9 cellular contexts compared by ENCODE assay signal in the genomic region with DNA sequence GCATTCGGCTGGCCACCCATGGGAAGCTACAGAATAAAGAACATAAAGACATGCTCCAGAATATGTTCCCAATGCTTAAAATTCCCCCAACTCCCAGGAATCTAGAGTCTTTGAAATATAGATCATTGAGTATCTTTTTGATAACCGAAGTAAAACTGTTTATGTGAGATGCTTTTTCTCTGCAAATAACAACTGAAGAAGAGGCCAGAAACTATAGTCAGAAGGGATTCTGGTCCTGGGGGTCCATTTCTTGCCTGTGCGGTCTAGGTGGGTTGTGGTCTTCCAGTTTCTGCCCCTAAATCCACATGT. TPM values are rescaled to one million over a fixed set of nuclear protein-coding genes. Genes with fewer than 3 reads are reported as not detected.
DNase-seq lines count a peak whose midpoint lies in the region; ATAC-seq, FAIRE-seq and TF ChIP-seq lines count a peak whose summit lies in the region.
"Had no signal": no experiment of that assay in that cellular context is flagged by ENCODE, and none has a peak within 500 bp of the region (broad histone marks: within the 10 kb centered on the region; RNA-seq: fewer than 3 reads in every experiment).

No MANE protein-coding gene starts in this region.

- H3K9me3 ChIP-seq in HepG2 (ENCODE audit: low read length) (no peaks in the 10 kb centered on the region), right lobe of liver (no peaks in the 10 kb centered on the region), PC-3 (ENCODE audit: low read length) (no peaks in the 10 kb centered on the region)
- H3K9me3 ChIP-seq: BLaER1 treated with 17β-estradiol and CSF1 and Interleukin-3, amounts not matched to agents 10 nM and 100 nM had no signal

- H2AFZ ChIP-seq in HepG2 (ENCODE audit: low read length), result peak overlapping the region; percentile 33
- H2AFZ ChIP-seq in PC-3 (ENCODE audit: low read length), result peak overlapping the region; percentile 70

- no TSS peak for BruUV-seq in HepG2 (replicated peaks; lab: Mats Ljungman, UMichigan)
- BruUV-seq in PC-3 (replicated peaks; lab: Mats Ljungman, UMichigan), result no TSS peak

- DNase-seq in HepG2 (ENCODE audit: low spot score) (no peak), right lobe of liver (no peak), PC-3 (no peak), nephron progenitor cell (no peak), omental fat pad (ENCODE audit: low spot score) (no peak), GM10266 (ENCODE audit: extremely low spot score) (no peak)
- DNase-seq in activated naive CD4-positive, alpha-beta T cell treated with anti-CD3 and anti-CD28 coated beads, Interleukin-2, amount 10 ng/mL, durations not matched to agents 7 days and 5 days, result no peak
- no peak for DNase-seq in activated CD8-positive, alpha-beta memory T cell treated with anti-CD3 and anti-CD28 coated beads, Interleukin-2, amount 10 ng/mL, durations not matched to agents 7 days and 5 days

- FAIRE-seq in HepG2 (lab: Jason Lieb, UNC), result no peak

- no peaks in the 10 kb centered on the region for H3K36me3 ChIP-seq in HepG2 (replicated peaks in 1 of 2; ENCODE audit: control insufficient read depth in 1 of 2, insufficient read depth in 2 of 2, low read length in 2 of 2)
- no peaks in the 10 kb centered on the region for H3K36me3 ChIP-seq in right lobe of liver
- H3K36me3 ChIP-seq in PC-3 (ENCODE audit: low read depth, low read length), result no peaks in the 10 kb centered on the region
- H3K36me3 ChIP-seq: BLaER1 treated with 17β-estradiol and CSF1 and Interleukin-3, amounts not matched to agents 10 nM and 100 nM had no signal

- no peak for TF ChIP-seq RAD21 in HepG2 (CRISPR knock-in tag; IDR thresholded peaks at IDR 0.05)

- H3K27ac Mint-ChIP-seq in nephron progenitor cell, result no peak overlapping the region
- H3K27ac Mint-ChIP-seq in activated naive CD4-positive, alpha-beta T cell treated with anti-CD3 and anti-CD28 coated beads, Interleukin-2, amount 10 ng/mL, durations not matched to agents 7 days and 5 days, result no peak overlapping the region
- H3K27ac Mint-ChIP-seq in activated CD8-positive, alpha-beta memory T cell treated with anti-CD3 and anti-CD28 coated beads, Interleukin-2, amount 10 ng/mL, durations not matched to agents 7 days and 5 days, result no peak overlapping the region

- H3K4me1 Mint-ChIP-seq in nephron progenitor cell, result peaks cover 14% of the 10 kb centered on the region
- H3K4me1 Mint-ChIP-seq in activated naive CD4-positive, alpha-beta T cell treated with anti-CD3 and anti-CD28 coated beads, Interleukin-2, amount 10 ng/mL, durations not matched to agents 7 days and 5 days, result peaks cover 19% of the 10 kb centered on the region
- peaks cover 9% of the 10 kb centered on the region for H3K4me1 Mint-ChIP-seq in activated CD8-positive, alpha-beta memory T cell treated with anti-CD3 and anti-CD28 coated beads, Interleukin-2, amount 10 ng/mL, durations not matched to agents 7 days and 5 days

- intact Hi-C loops in HepG2 (cut with micrococcal nuclease; ENCODE audit: unreplicated experiment), result loop anchor here (1.0 to 10.0 kb wide), 2 partner anchors 210 to 289 kb away; partner anchors contain the start of gene KCNF1
- intact Hi-C loops in right lobe of liver (cut with DNase I), result loop anchor here (5.0 kb wide), 1 partner anchor 287 kb away; no protein-coding TSS in a partner anchor
- intact Hi-C loops in PC-3 (cut with micrococcal nuclease), result loop anchor here (1.0 to 2.0 kb wide), 2 partner anchors 214 to 289 kb away; partner anchors contain the start of gene KCNF1

- no peak overlapping the region for H3K9ac ChIP-seq in HepG2 (ENCODE audit: insufficient read depth, low read depth, low read length)
- H3K9ac ChIP-seq in PC-3 (ENCODE audit: low read length), result no peak overlapping the region
- H3K9ac ChIP-seq: BLaER1 treated with 17β-estradiol and CSF1 and Interleukin-3, amounts not matched to agents 10 nM and 100 nM had no signal

- H3K4me3 Mint-ChIP-seq in nephron progenitor cell, result no peak overlapping the region
- H3K4me3 Mint-ChIP-seq in activated naive CD4-positive, alpha-beta T cell treated with anti-CD3 and anti-CD28 coated beads, Interleukin-2, amount 10 ng/mL, durations not matched to agents 7 days and 5 days, result no peak overlapping the region
- no peak overlapping the region for H3K4me3 Mint-ChIP-seq in activated CD8-positive, alpha-beta memory T cell treated with anti-CD3 and anti-CD28 coated beads, Interleukin-2, amount 10 ng/mL, durations not matched to agents 7 days and 5 days

- H3K9me3 Mint-ChIP-seq in nephron progenitor cell, result no peaks in the 10 kb centered on the region
- no peaks in the 10 kb centered on the region for H3K9me3 Mint-ChIP-seq in activated naive CD4-positive, alpha-beta T cell treated with anti-CD3 and anti-CD28 coated beads, Interleukin-2, amount 10 ng/mL, durations not matched to agents 7 days and 5 days
- H3K9me3 Mint-ChIP-seq in activated CD8-positive, alpha-beta memory T cell treated with anti-CD3 and anti-CD28 coated beads, Interleukin-2, amount 10 ng/mL, durations not matched to agents 7 days and 5 days (ENCODE audit: low read depth), result no peaks in the 10 kb centered on the region

- 30% methylated on average over 3 of the region's 3 CpGs for WGBS in HepG2 (ENCODE audit: low lambda C conversion rate)
- 49% methylated on average over 3 of the region's 3 CpGs for WGBS in right lobe of liver (ENCODE audit: insufficient coverage, low coverage, low lambda C conversion rate, missing lambda C conversion rate)

- H3K4me1 ChIP-seq in HepG2 (ENCODE audit: insufficient read depth, low read length) (peaks cover 20% of the 10 kb centered on the region), right lobe of liver (peaks cover 0 to 3% (median under 1%) of the 10 kb centered on the region in 4 donors), PC-3 (ENCODE audit: insufficient read depth, low read length) (peaks cover 13% of the 10 kb centered on the region)

- peaks cover 46% of the 10 kb centered on the region for H3K27me3 Mint-ChIP-seq in nephron progenitor cell (ENCODE audit: low read depth, poor library complexity)
- H3K27me3 Mint-ChIP-seq in activated naive CD4-positive, alpha-beta T cell treated with anti-CD3 and anti-CD28 coated beads, Interleukin-2, amount 10 ng/mL, durations not matched to agents 7 days and 5 days, result peaks cover 44% of the 10 kb centered on the region
- H3K27me3 Mint-ChIP-seq in activated CD8-positive, alpha-beta memory T cell treated with anti-CD3 and anti-CD28 coated beads, Interleukin-2, amount 10 ng/mL, durations not matched to agents 7 days and 5 days, result peaks cover 21% of the 10 kb centered on the region

- H4K20me1 ChIP-seq in HepG2 (ENCODE audit: insufficient read depth, low read length) (no peaks in the 10 kb centered on the region), PC-3 (ENCODE audit: low read length) (no peaks in the 10 kb centered on the region)

- POLR2A ChIA-PET in HepG2 (lab: Yijun Ruan, JAX), result no interaction called here
- POLR2A ChIA-PET in PC-3 (lab: Charles Lee; ENCODE audit: unreplicated experiment), result no interaction called here

- H3K27me3 ChIP-seq in HepG2 (ENCODE audit: control insufficient read depth in 1 of 2, insufficient read depth in 2 of 2, low read length in 2 of 2) (peaks cover 20 to 67% of the 10 kb centered on the region in 2 experiments), right lobe of liver (no peaks in the 10 kb centered on the region), PC-3 (ENCODE audit: low read length) (no peaks in the 10 kb centered on the region)
- H3K27me3 ChIP-seq: BLaER1 treated with 17β-estradiol and CSF1 and Interleukin-3, amounts not matched to agents 10 nM and 100 nM had no signal

- H3K4me3 ChIP-seq in HepG2 (replicated peaks in 1 of 3; ENCODE audit: insufficient read depth in 1 of 3, low read depth in 2 of 3, low read length in 3 of 3) (peak overlapping the region in 1 of 3 experiments; percentile 0; a peak in 1 of 6 replicates), right lobe of liver (no peak overlapping the region), PC-3 (ENCODE audit: low read length) (no peak overlapping the region)
- H3K4me3 ChIP-seq: BLaER1 treated with 17β-estradiol and CSF1 and Interleukin-3, amounts not matched to agents 10 nM and 100 nM had no signal

- no peak overlapping the region for H3K27ac ChIP-seq in HepG2 (ENCODE audit: extremely low read length, insufficient read depth, low read length)
- H3K27ac ChIP-seq in right lobe of liver, result no peak overlapping the region
- H3K27ac ChIP-seq in PC-3 (ENCODE audit: low read length), result no peak overlapping the region
- H3K27ac ChIP-seq: BLaER1 treated with 17β-estradiol and CSF1 and Interleukin-3, amounts not matched to agents 10 nM and 100 nM had no signal

- H3K4me2 ChIP-seq in HepG2 (ENCODE audit: low read depth, low read length) (peak overlapping the region; percentile 31), PC-3 (ENCODE audit: low read length) (0 out of 2 replicates have a peak overlapping the region, but pooled peaks have one; percentile 58)
- H3K4me2 ChIP-seq: BLaER1 treated with 17β-estradiol and CSF1 and Interleukin-3, amounts not matched to agents 10 nM and 100 nM had no signal

- TF ChIP-seq CTCF in HepG2 (CRISPR knock-in tag; IDR thresholded peaks at IDR 0.05) (no peak), right lobe of liver (IDR thresholded peaks at IDR 0.05) (no peak), PC-3 (conservative IDR thresholded peaks at IDR 0.05; ENCODE audit: low read depth, low read length) (no peak), nephron progenitor cell (IDR thresholded peaks at IDR 0.05) (peak; percentile 19), omental fat pad (IDR thresholded peaks at IDR 0.05) (no peak), GM10266 (IDR thresholded peaks at IDR 0.05; ENCODE audit: control insufficient read depth, insufficient read depth, low read depth, missing control alignments) (no peak)

- no peaks in the 10 kb centered on the region for H3K36me3 Mint-ChIP-seq in nephron progenitor cell (ENCODE audit: low read depth)
- H3K36me3 Mint-ChIP-seq in activated naive CD4-positive, alpha-beta T cell treated with anti-CD3 and anti-CD28 coated beads, Interleukin-2, amount 10 ng/mL, durations not matched to agents 7 days and 5 days, result no peaks in the 10 kb centered on the region
- no peaks in the 10 kb centered on the region for H3K36me3 Mint-ChIP-seq in activated CD8-positive, alpha-beta memory T cell treated with anti-CD3 and anti-CD28 coated beads, Interleukin-2, amount 10 ng/mL, durations not matched to agents 7 days and 5 days

- ATAC-seq in HepG2, result no peak
- ATAC-seq in right lobe of liver, result no peak
- no peak for ATAC-seq in PC-3
- no peak for ATAC-seq in omental fat pad (ENCODE audit: low FRiP score)
- ATAC-seq in activated CD8-positive, alpha-beta memory T cell treated with anti-CD3 and anti-CD28 coated beads, Interleukin-2, amount 10 ng/mL, durations not matched to agents 7 days and 5 days, result no peak

- H3K79me2 ChIP-seq in HepG2 (ENCODE audit: insufficient read depth, low read length) (no peaks in the 10 kb centered on the region), PC-3 (ENCODE audit: low read length) (no peaks in the 10 kb centered on the region)

- TF ChIP-seq EP300 in HepG2 (IDR thresholded peaks at IDR 0.05; ENCODE audit: low read depth in 2 of 2, low read length in 2 of 2) (no peak), HepG2 (CRISPR knock-in tag; IDR thresholded peaks at IDR 0.05; ENCODE audit: borderline replicate concordance) (no peak)

- CTCF ChIA-PET in HepG2 (lab: Yijun Ruan, JAX; ENCODE audit: low intra/inter-chr PET ratio, low total read pairs) (interaction anchor here (1.6 to 3.7 kb wide), 2 partner anchors 224 to 291 kb away, joined by 6 to 66 read pairs; no protein-coding TSS in a partner anchor), PC-3 (lab: Charles Lee) (interaction anchor here (1.0 to 2.0 kb wide), 4 partner anchors 8 to 295 kb away, joined by 4 to 16 read pairs (median 7); a partner anchor contains a TSS)
- CTCF ChIA-PET in activated naive CD4-positive, alpha-beta T cell treated with anti-CD3 and anti-CD28 coated beads, Interleukin-2, amount 10 ng/mL, durations not matched to agents 7 days and 5 days (lab: Charles Lee), result interaction anchor here (0.6 to 11.4 kb wide), 14 partner anchors 8 to 459 kb away, joined by 3 to 137 read pairs (median 3); a partner anchor contains a TSS
- CTCF ChIA-PET in activated CD8-positive, alpha-beta memory T cell treated with anti-CD3 and anti-CD28 coated beads, Interleukin-2, amount 10 ng/mL, durations not matched to agents 7 days and 5 days (lab: Charles Lee), result interaction anchor here (0.7 to 5.5 kb wide), 22 partner anchors 8 to 355 kb away, joined by 3 to 72 read pairs (median 4); partner anchors contain the start of gene E2F6

- in situ Hi-C loops in HepG2 (cut with HindIII; ENCODE audit: extremely low pct_ligation_motif_present, low pct_unique_long_range_greater_than_20kb), result loop anchor here (5.0 to 10.0 kb wide), 2 partner anchors 220 to 287 kb away; no protein-coding TSS in a partner anchor

- no peaks in the 10 kb centered on the region for H3K9me2 ChIP-seq in PC-3 (replicated peaks; ENCODE audit: low read length)

- no peaks in the 10 kb centered on the region for H3F3A ChIP-seq in PC-3 (ENCODE audit: low read length, unreplicated experiment)

- TF ChIP-seq POLR2A in HepG2 (IDR thresholded peaks at IDR 0.05; ENCODE audit: insufficient read depth in 1 of 2, low read depth in 2 of 2, low read length in 2 of 2) (no peak), right lobe of liver (IDR thresholded peaks at IDR 0.05) (no peak)

RNA-seq across cellular contexts. Expression of gene SLC66A3, which starts 30.6 kb away (rescaled TPM):
- total RNA-seq in HepG2 (2016; rRNA removed; fragmentation: Illumina TruSeq; extraction: Trizol), result 1.5 and 2.2 TPM in 2 replicates
- total RNA-seq in HepG2 (2016; cell fraction: cytosol; rRNA removed; fragmentation: Illumina TruSeq; extraction: Trizol; ENCODE audit: low read depth), result 0.71 and 1.4 TPM in 2 replicates
- total RNA-seq in HepG2 (2016; cell fraction: insoluble cytoplasmic fraction; rRNA removed; fragmentation: Illumina TruSeq; extraction: Trizol), result 1.8 TPM in 2 replicates
- 2.2 and 2.8 TPM in 2 replicates for total RNA-seq in HepG2 (2016; cell fraction: membrane; rRNA removed; fragmentation: Illumina TruSeq; extraction: Trizol)
- 1.3 and 2.1 TPM in 2 replicates for total RNA-seq in HepG2 (2016; cell fraction: nucleus; rRNA removed; fragmentation: Illumina TruSeq; extraction: Trizol)
- polyA plus RNA-seq in HepG2 (2011; rRNA removed), result 3.7 and 5.0 TPM in 2 replicates
- 3.7 and 4.6 TPM in 2 replicates for polyA plus RNA-seq in HepG2 (2011; cell fraction: cytosol; rRNA removed)
- 1.2 and 1.6 TPM in 2 replicates for polyA plus RNA-seq in HepG2 (2011; cell fraction: nucleus; rRNA removed)
- 2.1 and 2.2 TPM in 2 replicates for polyA plus RNA-seq in HepG2 (2012)
- 1.4 and 2.5 TPM in 2 replicates for polyA plus RNA-seq in HepG2 (2016; cell fraction: cytosol; fragmentation: Illumina TruSeq; extraction: Trizol; ENCODE audit: low read depth)
- 1.7 TPM in 2 replicates for polyA plus RNA-seq in HepG2 (2016; cell fraction: insoluble cytoplasmic fraction; fragmentation: Illumina TruSeq; extraction: Trizol; ENCODE audit: low read depth)
- polyA plus RNA-seq in HepG2 (2016; cell fraction: membrane; fragmentation: Illumina TruSeq; extraction: Trizol; ENCODE audit: low read depth), result 2.2 and 2.4 TPM in 2 replicates
- 1.5 and 3.4 TPM in 2 replicates for polyA plus RNA-seq in HepG2 (2016; cell fraction: nucleus; fragmentation: Illumina TruSeq; extraction: Trizol; ENCODE audit: insufficient read depth, low read depth)
- 11.8 and 11.9 TPM in 2 replicates for polyA minus RNA-seq in HepG2 (2011; rRNA and poly(A)+ RNA removed; ENCODE audit: low replicate concordance)
- polyA minus RNA-seq in HepG2 (2011; cell fraction: cytosol; rRNA and poly(A)+ RNA removed), result 1.6 and 1.7 TPM in 2 replicates
- polyA minus RNA-seq in HepG2 (2011; cell fraction: nucleus; rRNA and poly(A)+ RNA removed), result 0.90 and 2.4 TPM in 2 replicates
- 10 to 100 TPM in 2 of 6 experiments, 1 to 10 TPM in 4; 4.9 to 16.1 (median 8.8) TPM for total RNA-seq in right lobe of liver
- 12.6 and 19.2 TPM in 2 replicates for total RNA-seq in PC-3 (2014; rRNA removed)
- total RNA-seq in omental fat pad, result 10 to 100 TPM; 32.5 to 68.7 (median 59.0) TPM
- 10 to 100 TPM in 1 of 2 experiments, 1 to 10 TPM in 1; 9.9 to 15.9 TPM for total RNA-seq in activated CD8-positive, alpha-beta memory T cell treated with anti-CD3 and anti-CD28 coated beads, Interleukin-2, amount 10 ng/mL, durations not matched to agents 7 days and 5 days
